ENCODE assay signal across 18 cellular contexts in the genomic region with DNA sequence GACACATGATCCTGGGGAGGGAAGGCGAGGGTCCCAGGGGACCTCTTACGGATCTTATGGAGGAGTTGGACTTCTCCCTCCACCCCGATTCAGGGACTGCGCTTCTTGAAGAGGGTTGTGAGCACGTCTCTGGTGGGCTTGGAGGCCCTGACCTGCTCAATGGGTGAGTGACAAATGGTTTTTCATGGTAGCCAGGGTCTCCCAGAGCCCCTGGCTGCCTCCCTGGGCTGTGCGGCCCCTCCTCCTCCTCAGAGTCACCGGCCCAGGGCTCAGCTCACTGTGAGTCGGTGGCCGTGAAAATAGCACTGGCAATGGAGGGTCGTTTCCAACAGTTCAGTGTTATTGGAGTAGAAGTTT. TPM values are rescaled to one million over a fixed set of nuclear protein-coding genes. Genes with fewer than 3 reads are reported as not detected.
DNase-seq lines count a peak whose midpoint lies in the region; ATAC-seq and TF ChIP-seq lines count a peak whose summit lies in the region.
"Had no signal": no experiment of that assay in that cellular context is flagged by ENCODE, and none has a peak within 500 bp of the region (broad histone marks: within the 10 kb centered on the region; RNA-seq: fewer than 3 reads in every experiment).

No MANE protein-coding gene starts in this region.

- H3K4me3 ChIP-seq in GM23338, result no peak overlapping the region
- peak overlapping the region; percentile 54 for H3K4me3 ChIP-seq in Loucy (ENCODE audit: low read length, poor library complexity, severe bottlenecking)
- H3K4me3 ChIP-seq in spleen, result no peak overlapping the region
- H3K4me3 ChIP-seq: GM23248, PC-9, SJCRH30 had no signal

- no peak overlapping the region for H2AFZ ChIP-seq in GM23338
- H2AFZ ChIP-seq in Loucy (ENCODE audit: low read length), result no peak overlapping the region
- H2AFZ ChIP-seq: GM23248, PC-9 had no signal

- H3K27ac Mint-ChIP-seq in GM23338 (no peak overlapping the region; the same call in 1 of the 2 replicates), memory B cell (no peak overlapping the region)
- H3K27ac Mint-ChIP-seq: CD8-positive, alpha-beta T cell had no signal

- no peak for TF ChIP-seq POLR2A in spleen (IDR thresholded peaks at IDR 0.05)

- H3K4me1 Mint-ChIP-seq in GM23338 (peaks cover 7% of the 10 kb centered on the region; the same call in 2 of the 3 replicates), memory B cell (peaks cover 36% of the 10 kb centered on the region)

- H3K4me1 ChIP-seq in GM23338 (ENCODE audit: insufficient read depth), result no peaks in the 10 kb centered on the region
- H3K4me1 ChIP-seq in Loucy (ENCODE audit: insufficient read depth, low read length, poor library complexity, severe bottlenecking), result peaks cover 85% of the 10 kb centered on the region
- peaks cover 5 to 68% (median 35%) of the 10 kb centered on the region in 6 donors for H3K4me1 ChIP-seq in spleen
- H3K4me1 ChIP-seq: SJCRH30 had no signal

- intact Hi-C loops in spleen (cut with DNase I; ENCODE audit: low total_unique reads), result no loop called here
- intact Hi-C loops in left ventricle myocardium superior (cut with micrococcal nuclease), result no loop called here

- H3K27me3 ChIP-seq in GM23338 (ENCODE audit: insufficient read depth) (no peaks in the 10 kb centered on the region), Loucy (ENCODE audit: insufficient read depth, low read length, poor library complexity, severe bottlenecking) (no peaks in the 10 kb centered on the region), spleen (replicated peaks in 1 of 7) (no peaks in the 10 kb centered on the region)
- H3K27me3 ChIP-seq: SJCRH30 had no signal

- H3K9me3 ChIP-seq in Loucy (ENCODE audit: insufficient read depth, low read depth, low read length), result no peaks in the 10 kb centered on the region
- no peaks in the 10 kb centered on the region for H3K9me3 ChIP-seq in spleen
- H3K9me3 ChIP-seq: SJCRH30 had no signal

- H3K36me3 ChIP-seq in GM23338 (ENCODE audit: insufficient read depth), result no peaks in the 10 kb centered on the region
- no peaks in the 10 kb centered on the region for H3K36me3 ChIP-seq in Loucy (ENCODE audit: insufficient read depth, low read length)
- peaks cover 0 to 8% (median 0%) of the 10 kb centered on the region in 6 donors for H3K36me3 ChIP-seq in spleen
- H3K36me3 ChIP-seq: SJCRH30 had no signal

- peak overlapping the region; percentile 50 for H3K9ac ChIP-seq in Loucy (ENCODE audit: low read depth, low read length, poor library complexity, severe bottlenecking)
- H3K9ac ChIP-seq: GM23248 had no signal

- DNase-seq in GM23338 (ENCODE audit: low spot score) (no peak), memory B cell (ENCODE audit: low spot score in 2 of 2) (no peak), spleen (peak; percentile 67), hepatic stellate cell (ENCODE audit: low spot score) (no peak), left ventricle myocardium superior (no peak)
- no peak for DNase-seq in stimulated activated CD4-positive, alpha-beta T cell treated with anti-CD3 and anti-CD28 coated beads, Interleukin-15, amount 100 ng/mL, for 24 hours
- DNase-seq: ACHN, DMS79, GM23248, MM.1S, NCI-H1105, NCI-H1930, NCI-H2171 treated with DMSO at 0.1 percent for 48 hours, NCI-H774, PC-9, SJCRH30 had no signal

- H3F3A ChIP-seq in GM23338 (replicated peaks; ENCODE audit: low read depth) (no peaks in the 10 kb centered on the region), Loucy (ENCODE audit: low read depth) (0 out of 2 replicates have a peak, but pooled peaks cover 5% of the 10 kb centered on the region)

- peaks cover 33% of the 10 kb centered on the region for H4K20me1 ChIP-seq in GM23338 (replicated peaks; ENCODE audit: insufficient read depth)
- H4K20me1 ChIP-seq in Loucy (ENCODE audit: insufficient read depth, low read length, poor library complexity, severe bottlenecking), result peaks cover 3% of the 10 kb centered on the region

- H3K27me3 Mint-ChIP-seq in GM23338 (ENCODE audit: insufficient read depth, low read depth, poor library complexity) (peaks cover 6% of the 10 kb centered on the region), memory B cell (no peaks in the 10 kb centered on the region)

- no peak overlapping the region for H3K4me3 Mint-ChIP-seq in GM23338
- peak overlapping the region; percentile 61 for H3K4me3 Mint-ChIP-seq in memory B cell
- H3K4me3 Mint-ChIP-seq: CD8-positive, alpha-beta T cell had no signal

- H3K27ac ChIP-seq in GM23338 (ENCODE audit: low read depth) (no peak overlapping the region), spleen (no peak overlapping the region)
- H3K27ac ChIP-seq: GM23248, PC-9, SJCRH30 had no signal

- WGBS in spleen, 5 donors, result 87 to 94% (median 93%) methylated on average over 10 of the region's 10 CpGs

- H3K79me2 ChIP-seq in GM23338 (replicated peaks; ENCODE audit: insufficient read depth), result peaks cover 28% of the 10 kb centered on the region
- H3K79me2 ChIP-seq in Loucy (ENCODE audit: insufficient read depth, low read length), result peaks cover 97% of the 10 kb centered on the region

- H3K9me2 ChIP-seq in GM23338 (ENCODE audit: insufficient read depth) (no peaks in the 10 kb centered on the region), Loucy (replicated peaks; ENCODE audit: low read depth, low read length) (no peaks in the 10 kb centered on the region)

- ATAC-seq in GM23338 (peak; percentile 16; the same call in 1 of the 3 replicates), memory B cell (ENCODE audit: low read depth) (no peak), left ventricle myocardium superior (no peak)
- ATAC-seq: CD8-positive, alpha-beta T cell had no signal

- H3K9me3 Mint-ChIP-seq in GM23338 (no peaks in the 10 kb centered on the region), memory B cell (no peaks in the 10 kb centered on the region)
- H3K9me3 Mint-ChIP-seq: CD8-positive, alpha-beta T cell had no signal

- TF ChIP-seq CTCF in GM23338 (conservative IDR thresholded peaks at IDR 0.05; ENCODE audit: low read depth in 2 of 2) (no peak), Loucy (conservative IDR thresholded peaks at IDR 0.05; ENCODE audit: low read length) (no peak), spleen (IDR thresholded peaks at IDR 0.05 in 8 of 11, conservative IDR thresholded peaks at IDR 0.05 in 3 of 11) (no peak)

- H3K36me3 Mint-ChIP-seq in GM23338 (ENCODE audit: low read depth) (no peaks in the 10 kb centered on the region; the same call in 1 of the 3 replicates), memory B cell (peaks cover 3% of the 10 kb centered on the region)
- H3K36me3 Mint-ChIP-seq: CD8-positive, alpha-beta T cell had no signal

- H3K4me2 ChIP-seq in GM23338 (no peak overlapping the region), Loucy (ENCODE audit: low read depth, low read length, poor library complexity, severe bottlenecking) (peak overlapping the region; percentile 73)
- H3K4me2 ChIP-seq: PC-9 had no signal

RNA-seq across cellular contexts. Expression of a gene that starts 26.6 kb away (rescaled TPM):
- 40.6 and 42.5 TPM in 2 replicates for total RNA-seq in GM23338 (2014; rRNA removed; shearing (Covaris generic))
- polyA plus RNA-seq in GM23338 (2016; fragmentation: Nextera tagmentation; extraction: Ambion mirVana) (5.6 and 5.9 TPM in 2 replicates), spleen (10 to 100 TPM; 11.1 to 16.5 (median 11.7) TPM)
- total RNA-seq in spleen (10 to 100 TPM; 24.7 to 41.3 (median 33.7) TPM), left ventricle myocardium superior (108 TPM)
